ENCODE assay signal across 9 cellular contexts in the genomic region with DNA sequence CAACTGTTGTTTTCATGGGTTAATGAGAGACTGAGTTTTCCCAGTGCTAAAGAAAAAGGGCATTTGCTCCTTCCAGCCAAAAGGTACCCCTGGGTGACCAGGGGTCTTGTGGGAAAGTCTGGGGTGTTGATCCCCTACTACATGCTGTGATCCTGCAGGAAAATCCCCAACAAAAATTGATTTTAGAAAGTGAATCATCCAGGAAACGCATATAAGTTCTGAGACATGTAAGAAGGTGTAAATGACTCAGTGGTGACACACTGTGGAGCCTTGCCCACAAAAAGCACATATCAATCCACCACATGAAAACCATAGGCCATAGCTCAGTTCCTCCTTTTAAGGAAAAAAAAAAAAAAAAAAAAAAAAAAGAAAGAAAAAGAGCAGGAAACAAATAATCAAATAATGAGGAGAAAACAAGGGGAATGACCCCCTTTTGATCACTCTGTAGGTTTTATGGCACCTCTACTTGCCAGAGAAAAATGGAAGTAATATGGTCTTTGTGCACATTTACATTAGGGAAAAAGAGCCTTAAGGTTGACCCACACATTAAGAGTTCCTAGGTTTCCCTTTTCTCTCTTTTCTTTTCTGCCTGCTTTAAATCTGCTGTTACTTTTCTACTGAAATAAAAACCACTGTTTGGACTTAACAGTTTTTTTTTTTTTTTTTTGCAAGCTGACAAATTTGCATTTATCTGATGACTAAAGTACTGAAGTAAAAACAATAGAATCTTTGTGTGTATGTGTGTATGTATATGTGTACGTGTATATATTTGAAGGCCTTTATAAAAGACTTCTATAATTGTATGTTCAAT.
A peak's percentile ranks its signal among the peaks of the same experiment; 100 is the strongest.
DNase-seq lines count a peak whose midpoint lies in the region; ATAC-seq and TF ChIP-seq lines count a peak whose summit lies in the region.
"Had no signal": no experiment of that assay in that cellular context is flagged by ENCODE, and none has a peak within 500 bp of the region (broad histone marks: within the 10 kb centered on the region; RNA-seq: fewer than 3 reads in every experiment).

No MANE protein-coding gene starts in this region.

- peak overlapping the region; percentile 19; the same call in 1 of the 2 replicates for H3K9ac ChIP-seq in OCI-LY3 (ENCODE audit: low read length)

- no peaks in the 10 kb centered on the region for H3K79me2 ChIP-seq in OCI-LY3 (ENCODE audit: low read length)

- H3K4me1 Mint-ChIP-seq in naive B cell, result peaks cover 6 to 7% (median 7%) of the 10 kb centered on the region in 3 donors

- no peak for DNase-seq in activated CD4-positive, CD25-positive, alpha-beta regulatory T cell treated with anti-CD3 and anti-CD28 coated beads, Interleukin-2, amount 50 U/mL, for 72 hours
- DNase-seq in naive B cell, result peak; percentile 13
- no peak for DNase-seq in Ammon's horn (ENCODE audit: low spot score)
- DNase-seq in activated effector memory CD4-positive, alpha-beta T cell treated with Interleukin-2 at 50 U/mL for 16 hours, result no peak
- DNase-seq in psoas muscle, result no peak

- H3K36me3 ChIP-seq in OCI-LY3 (replicated peaks; ENCODE audit: low read depth, low read length), result no peaks in the 10 kb centered on the region
- H3K36me3 ChIP-seq in psoas muscle (ENCODE audit: insufficient read depth in 1 of 2, low read depth in 1 of 2), result no peaks in the 10 kb centered on the region

- H2AFZ ChIP-seq in OCI-LY3 (ENCODE audit: low read depth, low read length), result peak overlapping the region; percentile 11; the same call in 1 of the 2 replicates

- peak overlapping the region in 1 of 6 donors; percentile 49 for H3K27ac Mint-ChIP-seq in naive B cell

- H3K27ac ChIP-seq in OCI-LY3 (ENCODE audit: low read length) (peak overlapping the region; percentile 50), psoas muscle (no peak overlapping the region)

- no peaks in the 10 kb centered on the region for H3K9me3 Mint-ChIP-seq in naive B cell
- H3K9me3 Mint-ChIP-seq: neural crest cell had no signal

- no peaks in the 10 kb centered on the region for H3K27me3 Mint-ChIP-seq in naive B cell

- peak overlapping the region in 1 of 8 donors; percentile 6 for H3K4me3 Mint-ChIP-seq in naive B cell
- H3K4me3 Mint-ChIP-seq: neural crest cell had no signal

- no peaks in the 10 kb centered on the region for H3K27me3 ChIP-seq in OCI-LY3 (ENCODE audit: low read depth, low read length)
- no peaks in the 10 kb centered on the region for H3K27me3 ChIP-seq in psoas muscle (ENCODE audit: insufficient read depth in 3 of 3, low read length in 2 of 3)

- H3K4me3 ChIP-seq in OCI-LY3 (ENCODE audit: low read length) (no peak overlapping the region), psoas muscle (no peak overlapping the region)

- peak overlapping the region; percentile 16; the same call in 1 of the 2 replicates for H3K4me2 ChIP-seq in OCI-LY3 (ENCODE audit: low read length)

- intact Hi-C loops in psoas muscle (cut with DNase I), result no loop called here

- 45 to 59% (median 59%) methylated on average over 2 of the region's 2 CpGs for WGBS in psoas muscle, 3 donors

- H3K36me3 Mint-ChIP-seq in naive B cell, result no peaks in the 10 kb centered on the region

- peak; percentile 15; the same call in 1 of the 2 replicates for TF ChIP-seq CTCF in OCI-LY3 (IDR thresholded peaks at IDR 0.05; ENCODE audit: low read depth, low read length)
- TF ChIP-seq CTCF in psoas muscle (IDR thresholded peaks at IDR 0.05), result no peak

- H4K20me1 ChIP-seq in OCI-LY3 (ENCODE audit: insufficient read depth, low read length), result no peaks in the 10 kb centered on the region

- no peaks in the 10 kb centered on the region for H3K9me3 ChIP-seq in OCI-LY3 (ENCODE audit: insufficient read depth, low read length)
- H3K9me3 ChIP-seq in psoas muscle, result no peaks in the 10 kb centered on the region

- peaks cover 13% of the 10 kb centered on the region for H3K4me1 ChIP-seq in OCI-LY3 (ENCODE audit: low read length)
- H3K4me1 ChIP-seq in psoas muscle, result no peaks in the 10 kb centered on the region

- peak; percentile 71 to 85 for ATAC-seq in activated CD4-positive, CD25-positive, alpha-beta regulatory T cell treated with anti-CD3 and anti-CD28 coated beads, Interleukin-2, amount 50 U/mL, for 24 hours
- ATAC-seq in HG02870 (IDR thresholded peaks at IDR 0.05; ENCODE audit: unreplicated experiment) (peak; percentile 100), naive B cell (ENCODE audit: low read depth in 2 of 2) (peak in 1 of 2 donors; percentile 70), psoas muscle (no peak)

Comparison
In these comparisons a context has a peak if more than half of its experiments do, and no peak if none do; other contexts are left out.
1. ATAC-seq: peak in activated CD4-positive, CD25-positive, alpha-beta regulatory T cell treated with anti-CD3 and anti-CD28 coated beads, Interleukin-2, amount 50 U/mL, for 24 hours (2 of 2) and HG02870 (single experiment); none in psoas muscle (0 of 4).